Comparison of ENCODE assay signal across 8 cellular contexts in genomic region chr12:93783827-93784226, GRCh38.
DNase-seq lines count a peak whose midpoint lies in the region; ATAC-seq, FAIRE-seq and TF ChIP-seq lines count a peak whose summit lies in the region.

No MANE protein-coding gene starts in this region.

- no peaks in the 10 kb centered on the region for H3K9me3 ChIP-seq in HepG2 (ENCODE audit: low read length)

- WGBS in HepG2 (ENCODE audit: low lambda C conversion rate), result 88% methylated on average over 9 of the region's 9 CpGs

- no peaks in the 10 kb centered on the region for H3K79me2 ChIP-seq in HepG2 (ENCODE audit: insufficient read depth, low read length)

- TF ChIP-seq EP300 in HepG2 (IDR thresholded peaks at IDR 0.05; ENCODE audit: low read depth in 2 of 2, low read length in 2 of 2) (no peak), HepG2 (CRISPR knock-in tag; IDR thresholded peaks at IDR 0.05; ENCODE audit: borderline replicate concordance) (no peak)

- no peak overlapping the region for H3K4me3 ChIP-seq in HepG2 (replicated peaks in 1 of 3; ENCODE audit: insufficient read depth in 1 of 3, low read depth in 2 of 3, low read length in 3 of 3)

- intact Hi-C loops in HepG2 (cut with micrococcal nuclease; ENCODE audit: unreplicated experiment), result no loop called here

- CTCF ChIA-PET in HepG2 (lab: Yijun Ruan, JAX; ENCODE audit: low intra/inter-chr PET ratio, low total read pairs), result no interaction called here

- no peaks in the 10 kb centered on the region for H4K20me1 ChIP-seq in HepG2 (ENCODE audit: insufficient read depth, low read length)

- H3K4me1 ChIP-seq in HepG2 (ENCODE audit: insufficient read depth, low read length), result peaks cover 40% of the 10 kb centered on the region

- no peak for ATAC-seq in HepG2
- ATAC-seq in stimulated activated naive CD8-positive, alpha-beta T cell treated with anti-CD3 and anti-CD28 coated beads, Interleukin-15, amount 100 ng/mL, for 72 hours, result peak; percentile 79
- no peak for ATAC-seq in HG02973 (IDR thresholded peaks at IDR 0.05; ENCODE audit: unreplicated experiment)

- TF ChIP-seq CTCF in HepG2 (CRISPR knock-in tag; IDR thresholded peaks at IDR 0.05), result no peak

- H3K4me3 Mint-ChIP-seq in stimulated activated naive CD8-positive, alpha-beta T cell treated with anti-CD3 and anti-CD28 coated beads, Interleukin-15, amount 100 ng/mL, for 72 hours, result peak overlapping the region; percentile 63 to 64

- in situ Hi-C loops in HepG2 (cut with HindIII; ENCODE audit: extremely low pct_ligation_motif_present, low pct_unique_long_range_greater_than_20kb), result no loop called here

- TF ChIP-seq RAD21 in HepG2 (CRISPR knock-in tag; IDR thresholded peaks at IDR 0.05), result no peak

- 0 out of 2 replicates have a peak overlapping the region, but pooled peaks have one; percentile 40 for H3K4me2 ChIP-seq in HepG2 (ENCODE audit: low read depth, low read length)

- no TSS peak for BruUV-seq in HepG2 (replicated peaks; lab: Mats Ljungman, UMichigan)

- H3K27ac Mint-ChIP-seq in stimulated activated naive CD8-positive, alpha-beta T cell treated with anti-CD3 and anti-CD28 coated beads, Interleukin-15, amount 100 ng/mL, for 72 hours, result peak overlapping the region; percentile 50 to 96

- DNase-seq in RKO (ENCODE audit: low spot score) (peak; percentile 34), HepG2 (ENCODE audit: low spot score) (no peak), AG20443 (ENCODE audit: low spot score) (no peak), kidney glomerular epithelial cell (lab: John Stamatoyannopoulos, UW) (no peak), GM19238 (ENCODE audit: insufficient read length, low spot score) (no peak)
- peak; percentile 48 for DNase-seq in activated naive CD4-positive, alpha-beta T cell treated with Interleukin-2 at 50 U/mL for 16 hours
- DNase-seq in stimulated activated naive CD8-positive, alpha-beta T cell treated with anti-CD3 and anti-CD28 coated beads, Interleukin-15, amount 100 ng/mL, for 72 hours, result peak; percentile 49 to 57

- no peak for TF ChIP-seq POLR2A in HepG2 (IDR thresholded peaks at IDR 0.05; ENCODE audit: insufficient read depth in 1 of 2, low read depth in 2 of 2, low read length in 2 of 2)

- H3K9me3 Mint-ChIP-seq in stimulated activated naive CD8-positive, alpha-beta T cell treated with anti-CD3 and anti-CD28 coated beads, Interleukin-15, amount 100 ng/mL, for 72 hours, result peaks cover 11 to 14% of the 10 kb centered on the region in 2 donors

- POLR2A ChIA-PET in HepG2 (lab: Yijun Ruan, JAX), result no interaction called here

- H3K9ac ChIP-seq in HepG2 (ENCODE audit: insufficient read depth, low read depth, low read length), result no peak overlapping the region

- no peaks in the 10 kb centered on the region for H3K27me3 Mint-ChIP-seq in stimulated activated naive CD8-positive, alpha-beta T cell treated with anti-CD3 and anti-CD28 coated beads, Interleukin-15, amount 100 ng/mL, for 72 hours

- H3K27me3 ChIP-seq in HepG2 (ENCODE audit: control insufficient read depth in 1 of 2, insufficient read depth in 2 of 2, low read length in 2 of 2), result no peaks in the 10 kb centered on the region

- no peaks in the 10 kb centered on the region for H3K36me3 ChIP-seq in HepG2 (replicated peaks in 1 of 2; ENCODE audit: control insufficient read depth in 1 of 2, insufficient read depth in 2 of 2, low read length in 2 of 2)

- no peak overlapping the region for H2AFZ ChIP-seq in HepG2 (ENCODE audit: low read length)

- H3K27ac ChIP-seq in HepG2 (ENCODE audit: extremely low read length, insufficient read depth, low read length), result no peak overlapping the region

- H3K4me1 Mint-ChIP-seq in stimulated activated naive CD8-positive, alpha-beta T cell treated with anti-CD3 and anti-CD28 coated beads, Interleukin-15, amount 100 ng/mL, for 72 hours, result peaks cover 59% of the 10 kb centered on the region

- FAIRE-seq in HepG2 (lab: Jason Lieb, UNC), result no peak

TF ChIP-seq in HepG2, 621 proteins besides CTCF, POLR2A, EP300 and RAD21:
- TF ChIP-seq ZNF274 (CRISPR knock-in tag; IDR thresholded peaks at IDR 0.05) (no peak), ETV6 (CRISPR knock-in tag; conservative IDR thresholded peaks at IDR 0.05) (no peak), SRSF9 (IDR thresholded peaks at IDR 0.05; ENCODE audit: borderline replicate concordance, insufficient read depth, low read depth, low read length, poor library complexity, severe bottlenecking) (no peak), LBX2 (CRISPR knock-in tag; IDR thresholded peaks at IDR 0.05; ENCODE audit: borderline replicate concordance) (no peak), RARA (CRISPR knock-in tag; IDR thresholded peaks at IDR 0.05) (no peak), CSRNP2 (CRISPR knock-in tag; conservative IDR thresholded peaks at IDR 0.05; ENCODE audit: low read depth) (no peak), RBM22 (optimal IDR thresholded peaks at IDR 0.05; ENCODE audit: low read length) (no peak), ZNF816 (CRISPR knock-in tag; IDR thresholded peaks at IDR 0.05; ENCODE audit: borderline replicate concordance) (no peak), MZF1 (CRISPR knock-in tag; IDR thresholded peaks at IDR 0.05; ENCODE audit: borderline replicate concordance) (no peak), ZNF224 (CRISPR knock-in tag; IDR thresholded peaks at IDR 0.05) (no peak), FOXA3 (CRISPR knock-in tag; IDR thresholded peaks at IDR 0.05) (no peak)
- TF ChIP-seq, protein P1, sequence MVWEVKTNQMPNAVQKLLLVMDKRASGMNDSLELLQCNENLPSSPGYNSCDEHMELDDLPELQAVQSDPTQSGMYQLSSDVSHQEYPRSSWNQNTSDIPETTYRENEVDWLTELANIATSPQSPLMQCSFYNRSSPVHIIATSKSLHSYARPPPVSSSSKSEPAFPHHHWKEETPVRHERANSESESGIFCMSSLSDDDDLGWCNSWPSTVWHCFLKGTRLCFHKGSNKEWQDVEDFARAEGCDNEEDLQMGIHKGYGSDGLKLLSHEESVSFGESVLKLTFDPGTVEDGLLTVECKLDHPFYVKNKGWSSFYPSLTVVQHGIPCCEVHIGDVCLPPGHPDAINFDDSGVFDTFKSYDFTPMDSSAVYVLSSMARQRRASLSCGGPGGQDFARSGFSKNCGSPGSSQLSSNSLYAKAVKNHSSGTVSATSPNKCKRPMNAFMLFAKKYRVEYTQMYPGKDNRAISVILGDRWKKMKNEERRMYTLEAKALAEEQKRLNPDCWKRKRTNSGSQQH (CRISPR knock-in tag; IDR thresholded peaks at IDR 0.05; ENCODE audit: low read depth), result no peak

Comparison
In these comparisons a context has a peak if more than half of its experiments do, and no peak if none do; other contexts are left out.
1. DNase-seq: peak in RKO (single experiment), activated naive CD4-positive, alpha-beta T cell treated with Interleukin-2 at 50 U/mL for 16 hours (single experiment) and stimulated activated naive CD8-positive, alpha-beta T cell treated with anti-CD3 and anti-CD28 coated beads, Interleukin-15, amount 100 ng/mL, for 72 hours (2 of 2); none in HepG2 (single experiment), AG20443 (single experiment), kidney glomerular epithelial cell (single experiment) and GM19238 (single experiment).